Comparison of ENCODE assay signal across 1 cellular context in the genomic region with DNA sequence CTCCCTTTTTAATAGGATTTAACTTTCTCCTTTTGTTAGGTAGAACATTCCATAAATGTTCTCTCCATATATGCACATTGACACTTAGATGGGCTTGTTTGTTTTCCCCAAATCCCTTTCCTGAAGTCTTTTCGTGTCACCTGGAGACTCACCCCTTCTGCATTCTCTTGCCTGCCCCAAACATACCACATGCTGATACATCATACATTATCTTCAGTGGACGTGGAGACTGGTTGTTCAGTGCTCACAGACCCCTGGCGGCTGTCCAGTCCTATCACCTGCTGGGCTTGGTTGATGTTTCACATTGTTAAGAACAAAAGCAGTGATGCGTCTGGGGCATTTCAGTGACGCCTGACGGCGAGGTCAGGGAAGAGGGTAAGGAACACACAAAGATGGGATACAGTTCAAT.
TF ChIP-seq lines count a peak whose summit lies in the region.

No MANE protein-coding gene starts in this region.

TF ChIP-seq in H1, 55 proteins besides CTCF, POLR2A, EP300 and RAD21:
- TF ChIP-seq NANOG (IDR thresholded peaks at IDR 0.05; ENCODE audit: insufficient read depth, low read depth, low read length, poor library complexity, severe bottlenecking) (peak; percentile 58), SAP30 (IDR thresholded peaks at IDR 0.05; ENCODE audit: insufficient read depth, insufficient replicate concordance, low read length) (no peak), MAFK (IDR thresholded peaks at IDR 0.05; ENCODE audit: low read depth, low read length) (no peak)
